Comparison of ENCODE assay signal across 1 cellular context in the genomic region with DNA sequence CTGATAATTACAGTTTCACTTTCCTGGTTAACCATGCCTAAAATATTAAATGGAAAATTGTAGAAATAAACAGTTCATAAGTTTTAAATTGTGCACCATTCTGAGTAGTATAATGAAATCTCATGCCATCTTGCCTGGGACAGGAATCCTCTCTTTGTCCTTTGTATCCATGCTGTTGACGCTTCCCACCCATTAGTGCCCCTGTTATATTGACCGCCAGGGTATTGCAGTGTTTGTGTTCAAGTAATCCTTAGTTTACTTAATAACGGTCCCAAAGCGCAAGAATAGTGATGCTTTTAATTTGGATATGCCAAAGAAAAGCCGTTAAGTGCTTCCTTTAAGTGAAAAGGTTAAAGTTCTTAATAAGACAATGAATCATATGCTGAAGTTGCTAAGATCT.
A peak's percentile ranks its signal among the peaks of the same experiment; 100 is the strongest.
TF ChIP-seq lines count a peak whose summit lies in the region.

No MANE protein-coding gene starts in this region.

TF ChIP-seq in HepG2, 621 proteins besides CTCF, POLR2A, EP300 and RAD21 (continued from another document and continues in another):
- TF ChIP-seq, protein P1, sequence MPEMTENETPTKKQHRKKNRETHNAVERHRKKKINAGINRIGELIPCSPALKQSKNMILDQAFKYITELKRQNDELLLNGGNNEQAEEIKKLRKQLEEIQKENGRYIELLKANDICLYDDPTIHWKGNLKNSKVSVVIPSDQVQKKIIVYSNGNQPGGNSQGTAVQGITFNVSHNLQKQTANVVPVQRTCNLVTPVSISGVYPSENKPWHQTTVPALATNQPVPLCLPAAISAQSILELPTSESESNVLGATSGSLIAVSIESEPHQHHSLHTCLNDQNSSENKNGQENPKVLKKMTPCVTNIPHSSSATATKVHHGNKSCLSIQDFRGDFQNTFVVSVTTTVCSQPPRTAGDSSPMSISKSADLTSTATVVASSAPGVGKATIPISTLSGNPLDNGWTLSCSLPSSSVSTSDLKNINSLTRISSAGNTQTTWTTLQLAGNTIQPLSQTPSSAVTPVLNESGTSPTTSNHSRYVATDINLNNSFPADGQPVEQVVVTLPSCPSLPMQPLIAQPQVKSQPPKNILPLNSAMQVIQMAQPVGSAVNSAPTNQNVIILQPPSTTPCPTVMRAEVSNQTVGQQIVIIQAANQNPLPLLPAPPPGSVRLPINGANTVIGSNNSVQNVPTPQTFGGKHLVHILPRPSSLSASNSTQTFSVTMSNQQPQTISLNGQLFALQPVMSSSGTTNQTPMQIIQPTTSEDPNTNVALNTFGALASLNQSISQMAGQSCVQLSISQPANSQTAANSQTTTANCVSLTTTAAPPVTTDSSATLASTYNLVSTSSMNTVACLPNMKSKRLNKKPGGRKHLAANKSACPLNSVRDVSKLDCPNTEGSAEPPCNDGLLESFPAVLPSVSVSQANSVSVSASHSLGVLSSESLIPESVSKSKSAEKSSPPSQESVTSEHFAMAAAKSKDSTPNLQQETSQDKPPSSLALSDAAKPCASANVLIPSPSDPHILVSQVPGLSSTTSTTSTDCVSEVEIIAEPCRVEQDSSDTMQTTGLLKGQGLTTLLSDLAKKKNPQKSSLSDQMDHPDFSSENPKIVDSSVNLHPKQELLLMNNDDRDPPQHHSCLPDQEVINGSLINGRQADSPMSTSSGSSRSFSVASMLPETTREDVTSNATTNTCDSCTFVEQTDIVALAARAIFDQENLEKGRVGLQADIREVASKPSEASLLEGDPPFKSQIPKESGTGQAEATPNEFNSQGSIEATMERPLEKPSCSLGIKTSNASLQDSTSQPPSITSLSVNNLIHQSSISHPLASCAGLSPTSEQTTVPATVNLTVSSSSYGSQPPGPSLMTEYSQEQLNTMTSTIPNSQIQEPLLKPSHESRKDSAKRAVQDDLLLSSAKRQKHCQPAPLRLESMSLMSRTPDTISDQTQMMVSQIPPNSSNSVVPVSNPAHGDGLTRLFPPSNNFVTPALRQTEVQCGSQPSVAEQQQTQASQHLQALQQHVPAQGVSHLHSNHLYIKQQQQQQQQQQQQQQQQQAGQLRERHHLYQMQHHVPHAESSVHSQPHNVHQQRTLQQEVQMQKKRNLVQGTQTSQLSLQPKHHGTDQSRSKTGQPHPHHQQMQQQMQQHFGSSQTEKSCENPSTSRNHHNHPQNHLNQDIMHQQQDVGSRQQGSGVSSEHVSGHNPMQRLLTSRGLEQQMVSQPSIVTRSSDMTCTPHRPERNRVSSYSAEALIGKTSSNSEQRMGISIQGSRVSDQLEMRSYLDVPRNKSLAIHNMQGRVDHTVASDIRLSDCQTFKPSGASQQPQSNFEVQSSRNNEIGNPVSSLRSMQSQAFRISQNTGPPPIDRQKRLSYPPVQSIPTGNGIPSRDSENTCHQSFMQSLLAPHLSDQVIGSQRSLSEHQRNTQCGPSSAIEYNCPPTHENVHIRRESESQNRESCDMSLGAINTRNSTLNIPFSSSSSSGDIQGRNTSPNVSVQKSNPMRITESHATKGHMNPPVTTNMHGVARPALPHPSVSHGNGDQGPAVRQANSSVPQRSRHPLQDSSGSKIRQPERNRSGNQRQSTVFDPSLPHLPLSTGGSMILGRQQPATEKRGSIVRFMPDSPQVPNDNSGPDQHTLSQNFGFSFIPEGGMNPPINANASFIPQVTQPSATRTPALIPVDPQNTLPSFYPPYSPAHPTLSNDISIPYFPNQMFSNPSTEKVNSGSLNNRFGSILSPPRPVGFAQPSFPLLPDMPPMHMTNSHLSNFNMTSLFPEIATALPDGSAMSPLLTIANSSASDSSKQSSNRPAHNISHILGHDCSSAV (CRISPR knock-in tag; IDR thresholded peaks at IDR 0.05; ENCODE audit: borderline replicate concordance), result no peak
- TF ChIP-seq SPEN (CRISPR knock-in tag; IDR thresholded peaks at IDR 0.05; ENCODE audit: low read depth), result no peak
- TF ChIP-seq, protein P2, sequence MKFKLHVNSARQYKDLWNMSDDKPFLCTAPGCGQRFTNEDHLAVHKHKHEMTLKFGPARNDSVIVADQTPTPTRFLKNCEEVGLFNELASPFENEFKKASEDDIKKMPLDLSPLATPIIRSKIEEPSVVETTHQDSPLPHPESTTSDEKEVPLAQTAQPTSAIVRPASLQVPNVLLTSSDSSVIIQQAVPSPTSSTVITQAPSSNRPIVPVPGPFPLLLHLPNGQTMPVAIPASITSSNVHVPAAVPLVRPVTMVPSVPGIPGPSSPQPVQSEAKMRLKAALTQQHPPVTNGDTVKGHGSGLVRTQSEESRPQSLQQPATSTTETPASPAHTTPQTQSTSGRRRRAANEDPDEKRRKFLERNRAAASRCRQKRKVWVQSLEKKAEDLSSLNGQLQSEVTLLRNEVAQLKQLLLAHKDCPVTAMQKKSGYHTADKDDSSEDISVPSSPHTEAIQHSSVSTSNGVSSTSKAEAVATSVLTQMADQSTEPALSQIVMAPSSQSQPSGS (CRISPR knock-in tag; IDR thresholded peaks at IDR 0.05), result no peak
- no peak for TF ChIP-seq GABPA (IDR thresholded peaks at IDR 0.05; ENCODE audit: low read depth, low read length)
- no peak for TF ChIP-seq GABPA (CRISPR knock-in tag; IDR thresholded peaks at IDR 0.05; ENCODE audit: low read depth)
- no peak for TF ChIP-seq ZNF614 (CRISPR knock-in tag; IDR thresholded peaks at IDR 0.05; ENCODE audit: borderline replicate concordance)
- TF ChIP-seq, protein P3, sequence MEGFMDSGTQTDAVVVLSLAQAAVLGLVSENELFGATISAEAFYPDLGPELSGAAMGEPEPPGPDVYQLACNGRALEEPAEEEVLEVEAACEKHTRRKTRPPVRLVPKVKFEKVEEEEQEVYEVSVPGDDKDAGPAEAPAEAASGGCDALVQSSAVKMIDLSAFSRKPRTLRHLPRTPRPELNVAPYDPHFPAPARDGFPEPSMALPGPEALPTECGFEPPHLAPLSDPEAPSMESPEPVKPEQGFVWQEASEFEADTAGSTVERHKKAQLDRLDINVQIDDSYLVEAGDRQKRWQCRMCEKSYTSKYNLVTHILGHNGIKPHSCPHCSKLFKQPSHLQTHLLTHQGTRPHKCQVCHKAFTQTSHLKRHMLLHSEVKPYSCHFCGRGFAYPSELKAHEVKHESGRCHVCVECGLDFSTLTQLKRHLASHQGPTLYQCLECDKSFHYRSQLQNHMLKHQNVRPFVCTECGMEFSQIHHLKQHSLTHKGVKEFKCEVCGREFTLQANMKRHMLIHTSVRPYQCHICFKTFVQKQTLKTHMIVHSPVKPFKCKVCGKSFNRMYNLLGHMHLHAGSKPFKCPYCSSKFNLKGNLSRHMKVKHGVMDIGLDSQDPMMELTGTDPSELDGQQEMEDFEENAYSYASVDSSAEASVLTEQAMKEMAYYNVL (CRISPR knock-in tag; IDR thresholded peaks at IDR 0.05; ENCODE audit: borderline replicate concordance), result no peak
- TF ChIP-seq TCF7L2 (IDR thresholded peaks at IDR 0.05; ENCODE audit: low read depth, low read length), result no peak
- TF ChIP-seq ZNF891 (CRISPR knock-in tag; IDR thresholded peaks at IDR 0.05), result no peak
- no peak for TF ChIP-seq KLF16 (CRISPR knock-in tag; IDR thresholded peaks at IDR 0.05)
- no peak for TF ChIP-seq ZSCAN12 (CRISPR knock-in tag; IDR thresholded peaks at IDR 0.05)
- no peak for TF ChIP-seq SATB2 (CRISPR knock-in tag; IDR thresholded peaks at IDR 0.05)
- TF ChIP-seq NAIF1 (CRISPR knock-in tag; IDR thresholded peaks at IDR 0.05; ENCODE audit: borderline replicate concordance), result no peak
- no peak for TF ChIP-seq IRX3 (CRISPR knock-in tag; IDR thresholded peaks at IDR 0.05; ENCODE audit: borderline replicate concordance, low read depth)
- TF ChIP-seq ZNF792 (CRISPR knock-in tag; IDR thresholded peaks at IDR 0.05), result no peak
- TF ChIP-seq, protein P4, sequence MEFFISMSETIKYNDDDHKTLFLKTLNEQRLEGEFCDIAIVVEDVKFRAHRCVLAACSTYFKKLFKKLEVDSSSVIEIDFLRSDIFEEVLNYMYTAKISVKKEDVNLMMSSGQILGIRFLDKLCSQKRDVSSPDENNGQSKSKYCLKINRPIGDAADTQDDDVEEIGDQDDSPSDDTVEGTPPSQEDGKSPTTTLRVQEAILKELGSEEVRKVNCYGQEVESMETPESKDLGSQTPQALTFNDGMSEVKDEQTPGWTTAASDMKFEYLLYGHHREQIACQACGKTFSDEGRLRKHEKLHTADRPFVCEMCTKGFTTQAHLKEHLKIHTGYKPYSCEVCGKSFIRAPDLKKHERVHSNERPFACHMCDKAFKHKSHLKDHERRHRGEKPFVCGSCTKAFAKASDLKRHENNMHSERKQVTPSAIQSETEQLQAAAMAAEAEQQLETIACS (CRISPR knock-in tag; IDR thresholded peaks at IDR 0.05), result no peak
- TF ChIP-seq BCL6 (CRISPR knock-in tag; IDR thresholded peaks at IDR 0.05), result 0 out of 2 replicates have a peak, but pooled peaks have one; percentile 36
- TF ChIP-seq, protein P5, sequence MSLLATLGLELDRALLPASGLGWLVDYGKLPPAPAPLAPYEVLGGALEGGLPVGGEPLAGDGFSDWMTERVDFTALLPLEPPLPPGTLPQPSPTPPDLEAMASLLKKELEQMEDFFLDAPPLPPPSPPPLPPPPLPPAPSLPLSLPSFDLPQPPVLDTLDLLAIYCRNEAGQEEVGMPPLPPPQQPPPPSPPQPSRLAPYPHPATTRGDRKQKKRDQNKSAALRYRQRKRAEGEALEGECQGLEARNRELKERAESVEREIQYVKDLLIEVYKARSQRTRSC (CRISPR knock-in tag; IDR thresholded peaks at IDR 0.05; ENCODE audit: low read depth), result no peak
- TF ChIP-seq FOXJ3 (CRISPR knock-in tag; IDR thresholded peaks at IDR 0.05; ENCODE audit: borderline replicate concordance), result 0 out of 2 replicates have a peak, but pooled peaks have one; percentile 21
- no peak for TF ChIP-seq SOX6 (IDR thresholded peaks at IDR 0.05)
- peak; percentile 32; the same call in 1 of the 2 replicates for TF ChIP-seq SOX6 (CRISPR knock-in tag; IDR thresholded peaks at IDR 0.05)
- TF ChIP-seq, protein P6, sequence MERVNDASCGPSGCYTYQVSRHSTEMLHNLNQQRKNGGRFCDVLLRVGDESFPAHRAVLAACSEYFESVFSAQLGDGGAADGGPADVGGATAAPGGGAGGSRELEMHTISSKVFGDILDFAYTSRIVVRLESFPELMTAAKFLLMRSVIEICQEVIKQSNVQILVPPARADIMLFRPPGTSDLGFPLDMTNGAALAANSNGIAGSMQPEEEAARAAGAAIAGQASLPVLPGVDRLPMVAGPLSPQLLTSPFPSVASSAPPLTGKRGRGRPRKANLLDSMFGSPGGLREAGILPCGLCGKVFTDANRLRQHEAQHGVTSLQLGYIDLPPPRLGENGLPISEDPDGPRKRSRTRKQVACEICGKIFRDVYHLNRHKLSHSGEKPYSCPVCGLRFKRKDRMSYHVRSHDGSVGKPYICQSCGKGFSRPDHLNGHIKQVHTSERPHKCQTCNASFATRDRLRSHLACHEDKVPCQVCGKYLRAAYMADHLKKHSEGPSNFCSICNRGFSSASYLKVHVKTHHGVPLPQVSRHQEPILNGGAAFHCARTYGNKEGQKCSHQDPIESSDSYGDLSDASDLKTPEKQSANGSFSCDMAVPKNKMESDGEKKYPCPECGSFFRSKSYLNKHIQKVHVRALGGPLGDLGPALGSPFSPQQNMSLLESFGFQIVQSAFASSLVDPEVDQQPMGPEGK (CRISPR knock-in tag; IDR thresholded peaks at IDR 0.05), result no peak
- TF ChIP-seq, protein P7, sequence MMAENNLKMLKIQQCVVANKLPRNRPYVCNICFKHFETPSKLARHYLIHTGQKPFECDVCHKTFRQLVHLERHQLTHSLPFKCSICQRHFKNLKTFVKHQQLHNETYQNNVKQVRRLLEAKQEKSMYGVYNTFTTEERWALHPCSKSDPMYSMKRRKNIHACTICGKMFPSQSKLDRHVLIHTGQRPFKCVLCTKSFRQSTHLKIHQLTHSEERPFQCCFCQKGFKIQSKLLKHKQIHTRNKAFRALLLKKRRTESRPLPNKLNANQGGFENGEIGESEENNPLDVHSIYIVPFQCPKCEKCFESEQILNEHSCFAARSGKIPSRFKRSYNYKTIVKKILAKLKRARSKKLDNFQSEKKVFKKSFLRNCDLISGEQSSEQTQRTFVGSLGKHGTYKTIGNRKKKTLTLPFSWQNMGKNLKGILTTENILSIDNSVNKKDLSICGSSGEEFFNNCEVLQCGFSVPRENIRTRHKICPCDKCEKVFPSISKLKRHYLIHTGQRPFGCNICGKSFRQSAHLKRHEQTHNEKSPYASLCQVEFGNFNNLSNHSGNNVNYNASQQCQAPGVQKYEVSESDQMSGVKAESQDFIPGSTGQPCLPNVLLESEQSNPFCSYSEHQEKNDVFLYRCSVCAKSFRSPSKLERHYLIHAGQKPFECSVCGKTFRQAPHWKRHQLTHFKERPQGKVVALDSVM (CRISPR knock-in tag; IDR thresholded peaks at IDR 0.05), result no peak
- no peak for TF ChIP-seq ZNF329 (CRISPR knock-in tag; IDR thresholded peaks at IDR 0.05; ENCODE audit: low read depth)
- TF ChIP-seq, protein P8, sequence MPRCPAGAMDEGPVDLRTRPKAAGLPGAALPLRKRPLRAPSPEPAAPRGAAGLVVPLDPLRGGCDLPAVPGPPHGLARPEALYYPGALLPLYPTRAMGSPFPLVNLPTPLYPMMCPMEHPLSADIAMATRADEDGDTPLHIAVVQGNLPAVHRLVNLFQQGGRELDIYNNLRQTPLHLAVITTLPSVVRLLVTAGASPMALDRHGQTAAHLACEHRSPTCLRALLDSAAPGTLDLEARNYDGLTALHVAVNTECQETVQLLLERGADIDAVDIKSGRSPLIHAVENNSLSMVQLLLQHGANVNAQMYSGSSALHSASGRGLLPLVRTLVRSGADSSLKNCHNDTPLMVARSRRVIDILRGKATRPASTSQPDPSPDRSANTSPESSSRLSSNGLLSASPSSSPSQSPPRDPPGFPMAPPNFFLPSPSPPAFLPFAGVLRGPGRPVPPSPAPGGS (CRISPR knock-in tag; IDR thresholded peaks at IDR 0.05), result no peak
- TF ChIP-seq, protein P9, sequence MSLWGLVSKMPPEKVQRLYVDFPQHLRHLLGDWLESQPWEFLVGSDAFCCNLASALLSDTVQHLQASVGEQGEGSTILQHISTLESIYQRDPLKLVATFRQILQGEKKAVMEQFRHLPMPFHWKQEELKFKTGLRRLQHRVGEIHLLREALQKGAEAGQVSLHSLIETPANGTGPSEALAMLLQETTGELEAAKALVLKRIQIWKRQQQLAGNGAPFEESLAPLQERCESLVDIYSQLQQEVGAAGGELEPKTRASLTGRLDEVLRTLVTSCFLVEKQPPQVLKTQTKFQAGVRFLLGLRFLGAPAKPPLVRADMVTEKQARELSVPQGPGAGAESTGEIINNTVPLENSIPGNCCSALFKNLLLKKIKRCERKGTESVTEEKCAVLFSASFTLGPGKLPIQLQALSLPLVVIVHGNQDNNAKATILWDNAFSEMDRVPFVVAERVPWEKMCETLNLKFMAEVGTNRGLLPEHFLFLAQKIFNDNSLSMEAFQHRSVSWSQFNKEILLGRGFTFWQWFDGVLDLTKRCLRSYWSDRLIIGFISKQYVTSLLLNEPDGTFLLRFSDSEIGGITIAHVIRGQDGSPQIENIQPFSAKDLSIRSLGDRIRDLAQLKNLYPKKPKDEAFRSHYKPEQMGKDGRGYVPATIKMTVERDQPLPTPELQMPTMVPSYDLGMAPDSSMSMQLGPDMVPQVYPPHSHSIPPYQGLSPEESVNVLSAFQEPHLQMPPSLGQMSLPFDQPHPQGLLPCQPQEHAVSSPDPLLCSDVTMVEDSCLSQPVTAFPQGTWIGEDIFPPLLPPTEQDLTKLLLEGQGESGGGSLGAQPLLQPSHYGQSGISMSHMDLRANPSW (CRISPR knock-in tag; IDR thresholded peaks at IDR 0.05; ENCODE audit: borderline replicate concordance), result no peak
- TF ChIP-seq KLF15 (CRISPR knock-in tag; IDR thresholded peaks at IDR 0.05; ENCODE audit: borderline replicate concordance), result no peak
- TF ChIP-seq ESRRA (CRISPR knock-in tag; IDR thresholded peaks at IDR 0.05; ENCODE audit: low read depth), result no peak
- no peak for TF ChIP-seq HHEX (CRISPR knock-in tag; IDR thresholded peaks at IDR 0.05)
- TF ChIP-seq IRF2 (CRISPR knock-in tag; IDR thresholded peaks at IDR 0.05), result no peak
- TF ChIP-seq, protein P10, sequence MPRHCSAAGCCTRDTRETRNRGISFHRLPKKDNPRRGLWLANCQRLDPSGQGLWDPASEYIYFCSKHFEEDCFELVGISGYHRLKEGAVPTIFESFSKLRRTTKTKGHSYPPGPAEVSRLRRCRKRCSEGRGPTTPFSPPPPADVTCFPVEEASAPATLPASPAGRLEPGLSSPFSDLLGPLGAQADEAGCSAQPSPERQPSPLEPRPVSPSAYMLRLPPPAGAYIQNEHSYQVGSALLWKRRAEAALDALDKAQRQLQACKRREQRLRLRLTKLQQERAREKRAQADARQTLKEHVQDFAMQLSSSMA (CRISPR knock-in tag; IDR thresholded peaks at IDR 0.05), result no peak
- TF ChIP-seq ZFP90 (CRISPR knock-in tag; IDR thresholded peaks at IDR 0.05; ENCODE audit: borderline replicate concordance), result no peak
- no peak for TF ChIP-seq ZNF205 (CRISPR knock-in tag; IDR thresholded peaks at IDR 0.05)
- no peak for TF ChIP-seq FOXO1 (CRISPR knock-in tag; IDR thresholded peaks at IDR 0.05)
